Comparison of ENCODE assay signal across 8 cellular contexts in the genomic region with DNA sequence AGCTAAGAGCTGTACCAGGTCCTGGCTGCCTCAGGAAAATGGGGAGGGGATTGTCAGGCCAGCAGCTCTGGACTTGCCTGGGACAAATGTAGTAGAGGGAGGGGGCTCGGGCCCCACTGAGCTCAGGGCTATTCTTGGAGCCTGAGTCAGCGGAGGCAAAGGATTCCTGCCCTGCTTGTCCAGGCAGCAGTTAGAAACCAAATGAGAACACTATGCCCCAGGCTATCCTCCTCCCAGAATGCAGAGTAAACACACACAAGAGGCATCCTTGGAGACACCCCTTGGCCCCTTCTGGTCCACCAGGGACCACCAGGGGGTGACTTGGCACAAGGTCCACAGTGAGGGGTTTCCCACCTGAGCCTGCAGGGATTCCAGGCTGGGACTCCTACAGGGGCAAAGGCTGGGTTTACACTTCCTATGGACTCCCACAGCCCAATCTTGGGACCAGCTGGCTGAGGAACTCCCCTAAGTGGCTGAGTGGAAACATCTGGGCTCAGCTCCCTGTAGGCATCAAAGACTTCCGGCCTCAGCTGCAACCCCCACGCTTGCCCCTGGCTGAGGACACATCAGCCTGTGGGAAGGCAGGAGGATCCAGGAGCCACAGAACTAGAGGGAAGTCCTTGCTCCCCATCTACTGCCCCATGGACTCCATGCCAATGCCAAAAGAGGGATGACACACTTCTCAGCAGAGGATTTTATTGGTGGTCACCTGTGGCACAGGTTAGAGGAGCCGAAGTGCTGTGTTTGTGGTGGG. TPM values are rescaled to one million over a fixed set of nuclear protein-coding genes. Genes with fewer than 3 reads are reported as not detected.
DNase-seq lines count a peak whose midpoint lies in the region; ATAC-seq, FAIRE-seq and TF ChIP-seq lines count a peak whose summit lies in the region.

No MANE protein-coding gene starts in this region.

- peak overlapping the region; percentile 51 for H3K4me3 Mint-ChIP-seq in osteocyte (ENCODE audit: unreplicated experiment)

- peaks cover 61% of the 10 kb centered on the region for H3K4me1 Mint-ChIP-seq in osteocyte (ENCODE audit: unreplicated experiment)

- H3K9me3 Mint-ChIP-seq in osteocyte (ENCODE audit: unreplicated experiment), result no peaks in the 10 kb centered on the region

- WGBS in HepG2 (ENCODE audit: low lambda C conversion rate), result 93% methylated on average over 2 of the region's 5 CpGs
- WGBS in small intestine, 3 donors, result 59 to 82% (median 74%) methylated on average over 5 of the region's 5 CpGs

- H3K36me3 Mint-ChIP-seq in osteocyte (ENCODE audit: unreplicated experiment), result peaks cover 33% of the 10 kb centered on the region

- peak overlapping the region; percentile 95 for H3K27ac Mint-ChIP-seq in osteocyte (ENCODE audit: unreplicated experiment)

- no peaks in the 10 kb centered on the region for H3K27me3 Mint-ChIP-seq in osteocyte (ENCODE audit: unreplicated experiment)

- no peak overlapping the region for H3K4me2 ChIP-seq in HepG2 (ENCODE audit: low read depth, low read length)

- H3K9ac ChIP-seq in HepG2 (ENCODE audit: insufficient read depth, low read depth, low read length), result no peak overlapping the region

- H3K27me3 ChIP-seq in BJ (ENCODE audit: control insufficient read depth, insufficient read depth, low read length), result no peaks in the 10 kb centered on the region
- no peaks in the 10 kb centered on the region for H3K27me3 ChIP-seq in SJCRH30
- H3K27me3 ChIP-seq in HepG2 (ENCODE audit: control insufficient read depth in 1 of 2, insufficient read depth in 2 of 2, low read length in 2 of 2), result no peaks in the 10 kb centered on the region
- H3K27me3 ChIP-seq in small intestine (ENCODE audit: control insufficient read depth in 2 of 2, insufficient read depth in 2 of 2, low read length in 2 of 2), result peaks cover 0 to 3% of the 10 kb centered on the region in 2 donors

- intact Hi-C loops in HepG2 (cut with micrococcal nuclease; ENCODE audit: unreplicated experiment), result no loop called here

- CTCF ChIA-PET in BJ (lab: Yijun Ruan, JAX) (interaction anchor here (1.1 to 5.4 kb wide), 6 partner anchors 11 to 49 kb away, joined by 3 to 43 read pairs (median 6); partner anchors contain the start of genes SLC26A6 and UQCRC1), HepG2 (lab: Yijun Ruan, JAX; ENCODE audit: low intra/inter-chr PET ratio, low total read pairs) (no interaction called here)

- no peak for FAIRE-seq in HepG2 (lab: Jason Lieb, UNC)
- no peak for FAIRE-seq in small intestine (lab: Jason Lieb, UNC)

- no peaks in the 10 kb centered on the region for H3K9me3 ChIP-seq in SJCRH30 (replicated peaks)
- no peaks in the 10 kb centered on the region for H3K9me3 ChIP-seq in HepG2 (ENCODE audit: low read length)
- no peaks in the 10 kb centered on the region for H3K9me3 ChIP-seq in small intestine (ENCODE audit: control insufficient read depth, low read depth)

- TF ChIP-seq EP300 in HepG2 (IDR thresholded peaks at IDR 0.05; ENCODE audit: low read depth in 2 of 2, low read length in 2 of 2), result no peak
- no peak for TF ChIP-seq EP300 in HepG2 (CRISPR knock-in tag; IDR thresholded peaks at IDR 0.05; ENCODE audit: borderline replicate concordance)

- no peak for TF ChIP-seq CTCF in BJ (IDR thresholded peaks at IDR 0.05; ENCODE audit: insufficient read depth, low read depth, low read length)
- TF ChIP-seq CTCF in fibroblast of pulmonary artery (IDR thresholded peaks at IDR 0.05; ENCODE audit: low read length, missing control alignments), result no peak
- TF ChIP-seq CTCF in osteocyte (IDR thresholded peaks at IDR 0.05), result peak; percentile 23
- no peak for TF ChIP-seq CTCF in HepG2 (CRISPR knock-in tag; IDR thresholded peaks at IDR 0.05)

- no peaks in the 10 kb centered on the region for H3K79me2 ChIP-seq in HepG2 (ENCODE audit: insufficient read depth, low read length)

- in situ Hi-C loops in HepG2 (cut with HindIII; ENCODE audit: extremely low pct_ligation_motif_present, low pct_unique_long_range_greater_than_20kb), result no loop called here

- H3K36me3 ChIP-seq in BJ (ENCODE audit: control insufficient read depth, insufficient read depth, low read length), result peaks cover 33% of the 10 kb centered on the region
- peaks cover 22% of the 10 kb centered on the region for H3K36me3 ChIP-seq in SJCRH30
- H3K36me3 ChIP-seq in HepG2 (replicated peaks in 1 of 2; ENCODE audit: control insufficient read depth in 1 of 2, insufficient read depth in 2 of 2, low read length in 2 of 2), result peaks cover 33 to 56% of the 10 kb centered on the region in 2 experiments; a peak in 4 of 5 replicates
- peaks cover 5 to 33% of the 10 kb centered on the region in 2 donors for H3K36me3 ChIP-seq in small intestine (ENCODE audit: control insufficient read depth in 2 of 2, insufficient read depth in 2 of 2, low read length in 2 of 2)

- TF ChIP-seq POLR2A in HepG2 (IDR thresholded peaks at IDR 0.05; ENCODE audit: insufficient read depth in 1 of 2, low read depth in 2 of 2, low read length in 2 of 2), result no peak

- TF ChIP-seq RAD21 in HepG2 (CRISPR knock-in tag; IDR thresholded peaks at IDR 0.05), result no peak

- H3K27ac ChIP-seq in SJCRH30 (peak overlapping the region; percentile 44), HepG2 (ENCODE audit: extremely low read length, insufficient read depth, low read length) (no peak overlapping the region), small intestine (ENCODE audit: low read depth in 1 of 2, low read length in 1 of 2) (peak overlapping the region in 1 of 2 donors; percentile 86)

- no TSS peak for BruUV-seq in HepG2 (replicated peaks; lab: Mats Ljungman, UMichigan)

- ATAC-seq in HepG2 (no peak), GM21526 (IDR thresholded peaks at IDR 0.05; ENCODE audit: low FRiP score, unreplicated experiment) (no peak)

- H3K4me1 ChIP-seq in SJCRH30 (peaks cover 40% of the 10 kb centered on the region), HepG2 (ENCODE audit: insufficient read depth, low read length) (peaks cover 47% of the 10 kb centered on the region), small intestine (ENCODE audit: control insufficient read depth in 2 of 2, insufficient read depth in 1 of 2, low read depth in 1 of 2, low read length in 1 of 2) (no peaks in the 10 kb centered on the region)

- no peak overlapping the region for H2AFZ ChIP-seq in HepG2 (ENCODE audit: low read length)

- H3K4me3 ChIP-seq in BJ (ENCODE audit: low read depth, low read length), result 0 out of 2 replicates have a peak overlapping the region, but pooled peaks have one; percentile 8
- no peak overlapping the region for H3K4me3 ChIP-seq in SJCRH30
- no peak overlapping the region for H3K4me3 ChIP-seq in fibroblast of pulmonary artery (replicated peaks; ENCODE audit: low read depth, low read length)
- H3K4me3 ChIP-seq in HepG2 (replicated peaks in 1 of 3; ENCODE audit: insufficient read depth in 1 of 3, low read depth in 2 of 3, low read length in 3 of 3), result no peak overlapping the region
- no peak overlapping the region for H3K4me3 ChIP-seq in small intestine (ENCODE audit: low read depth in 1 of 2, low read length in 2 of 2)

- 0 out of 2 replicates have a peak, but pooled peaks cover 8% of the 10 kb centered on the region for H4K20me1 ChIP-seq in HepG2 (ENCODE audit: insufficient read depth, low read length)

- POLR2A ChIA-PET in BJ (lab: Charles Lee), result no interaction called here
- POLR2A ChIA-PET in HepG2 (lab: Yijun Ruan, JAX), result interaction anchor here (1.0 to 3.3 kb wide), 6 partner anchors 9 to 37 kb away, joined by 3 to 11 read pairs (median 4); partner anchors contain the start of genes SLC26A6 and UQCRC1

- DNase-seq in BJ (ENCODE audit: low read depth), result peak; percentile 95
- DNase-seq in SJCRH30, result peak; percentile 63 to 70
- peak; percentile 93 for DNase-seq in fibroblast of pulmonary artery (ENCODE audit: low read depth)
- DNase-seq in osteocyte (ENCODE audit: extremely low spot score, unreplicated experiment), result peak; percentile 96
- no peak for DNase-seq in HepG2 (ENCODE audit: low spot score)
- DNase-seq in midbrain (lab: John Stamatoyannopoulos, UW), result no peak
- DNase-seq in small intestine, result no peak

RNA-seq across cellular contexts. Expression of gene COL7A1, which starts 3.4 kb away (rescaled TPM):
- polyA plus RNA-seq in BJ (2011; rRNA removed), result 41.6 and 60.8 TPM in 2 replicates
- polyA minus RNA-seq in BJ (2011; rRNA and poly(A)+ RNA removed), result 46.6 and 46.9 TPM in 2 replicates
- total RNA-seq in SJCRH30 (2014; rRNA removed; shearing (Covaris generic)), result 1.5 and 2.0 TPM in 2 replicates
- total RNA-seq in osteocyte, result 16.6 and 18.9 TPM in 2 replicates
- 0.55 and 2.7 TPM in 2 replicates for total RNA-seq in HepG2 (2016; rRNA removed; fragmentation: Illumina TruSeq; extraction: Trizol)
- 0.09 and 0.30 TPM in 2 replicates for total RNA-seq in HepG2 (2016; cell fraction: cytosol; rRNA removed; fragmentation: Illumina TruSeq; extraction: Trizol; ENCODE audit: low read depth)
- total RNA-seq in HepG2 (2016; cell fraction: insoluble cytoplasmic fraction; rRNA removed; fragmentation: Illumina TruSeq; extraction: Trizol), result 0.46 and 3.8 TPM in 2 replicates
- 0.40 and 0.41 TPM in 2 replicates for total RNA-seq in HepG2 (2016; cell fraction: membrane; rRNA removed; fragmentation: Illumina TruSeq; extraction: Trizol)
- 3.5 and 6.0 TPM in 2 replicates for total RNA-seq in HepG2 (2016; cell fraction: nucleus; rRNA removed; fragmentation: Illumina TruSeq; extraction: Trizol)
- polyA plus RNA-seq in HepG2 (2011; rRNA removed), result 11.7 and 18.1 TPM in 2 replicates
- 1.7 and 1.9 TPM in 2 replicates for polyA plus RNA-seq in HepG2 (2011; cell fraction: cytosol; rRNA removed)
- polyA plus RNA-seq in HepG2 (2011; cell fraction: nucleus; rRNA removed), result 238 and 263 TPM in 2 replicates
- polyA plus RNA-seq in HepG2 (2012), result 19.3 and 24.8 TPM in 2 replicates
- polyA plus RNA-seq in HepG2 (2016; cell fraction: cytosol; fragmentation: Illumina TruSeq; extraction: Trizol; ENCODE audit: low read depth), result 0.10 TPM in 1 of 2 replicates, not detected in the other
- polyA plus RNA-seq in HepG2 (2016; cell fraction: insoluble cytoplasmic fraction; fragmentation: Illumina TruSeq; extraction: Trizol; ENCODE audit: low read depth), result 0.54 and 0.62 TPM in 2 replicates
- polyA plus RNA-seq in HepG2 (2016; cell fraction: membrane; fragmentation: Illumina TruSeq; extraction: Trizol; ENCODE audit: low read depth), result 0.23 and 0.29 TPM in 2 replicates
- 20.6 and 20.8 TPM in 2 replicates for polyA plus RNA-seq in HepG2 (2016; cell fraction: nucleus; fragmentation: Illumina TruSeq; extraction: Trizol; ENCODE audit: insufficient read depth, low read depth)
- 7.3 and 44.5 TPM in 2 replicates for polyA minus RNA-seq in HepG2 (2011; rRNA and poly(A)+ RNA removed; ENCODE audit: low replicate concordance)
- 1.4 and 2.4 TPM in 2 replicates for polyA minus RNA-seq in HepG2 (2011; cell fraction: cytosol; rRNA and poly(A)+ RNA removed)
- polyA minus RNA-seq in HepG2 (2011; cell fraction: nucleus; rRNA and poly(A)+ RNA removed), result 12.9 and 14.3 TPM in 2 replicates
- polyA plus RNA-seq in small intestine, result 10 to 100 TPM in 2 of 3 donors, 1 to 10 TPM in 1; 8.0 to 26.7 (median 11.9) TPM

RNA-seq across cellular contexts. Expression of gene UQCRC1, which starts 10.9 kb away (rescaled TPM):
- polyA plus RNA-seq in BJ (2011; rRNA removed) (426 and 662 TPM in 2 replicates), HepG2 (2011; rRNA removed) (680 and 772 TPM in 2 replicates), small intestine (100 to 1,000 TPM; 374 to 692 (median 531) TPM)
- 589 and 965 TPM in 2 replicates for polyA minus RNA-seq in BJ (2011; rRNA and poly(A)+ RNA removed)
- total RNA-seq in SJCRH30 (2014; rRNA removed; shearing (Covaris generic)), result 137 and 162 TPM in 2 replicates
- total RNA-seq in osteocyte (201 and 202 TPM in 2 replicates), HepG2 (2016; rRNA removed; fragmentation: Illumina TruSeq; extraction: Trizol) (273 and 316 TPM in 2 replicates)
- total RNA-seq in HepG2 (2016; cell fraction: cytosol; rRNA removed; fragmentation: Illumina TruSeq; extraction: Trizol; ENCODE audit: low read depth), result 111 and 125 TPM in 2 replicates
- 277 and 308 TPM in 2 replicates for total RNA-seq in HepG2 (2016; cell fraction: insoluble cytoplasmic fraction; rRNA removed; fragmentation: Illumina TruSeq; extraction: Trizol)
- 130 and 146 TPM in 2 replicates for total RNA-seq in HepG2 (2016; cell fraction: membrane; rRNA removed; fragmentation: Illumina TruSeq; extraction: Trizol)
- total RNA-seq in HepG2 (2016; cell fraction: nucleus; rRNA removed; fragmentation: Illumina TruSeq; extraction: Trizol), result 180 and 194 TPM in 2 replicates
- 928 and 1,184 TPM in 2 replicates for polyA plus RNA-seq in HepG2 (2011; cell fraction: cytosol; rRNA removed)
- polyA plus RNA-seq in HepG2 (2011; cell fraction: nucleus; rRNA removed), result 761 and 810 TPM in 2 replicates
- polyA plus RNA-seq in HepG2 (2012), result 354 and 462 TPM in 2 replicates
- 101 and 102 TPM in 2 replicates for polyA plus RNA-seq in HepG2 (2016; cell fraction: cytosol; fragmentation: Illumina TruSeq; extraction: Trizol; ENCODE audit: low read depth)
- polyA plus RNA-seq in HepG2 (2016; cell fraction: insoluble cytoplasmic fraction; fragmentation: Illumina TruSeq; extraction: Trizol; ENCODE audit: low read depth), result 253 and 261 TPM in 2 replicates
- 99.7 and 108 TPM in 2 replicates for polyA plus RNA-seq in HepG2 (2016; cell fraction: membrane; fragmentation: Illumina TruSeq; extraction: Trizol; ENCODE audit: low read depth)
- polyA plus RNA-seq in HepG2 (2016; cell fraction: nucleus; fragmentation: Illumina TruSeq; extraction: Trizol; ENCODE audit: insufficient read depth, low read depth), result 230 and 250 TPM in 2 replicates
- 1,601 and 2,541 TPM in 2 replicates for polyA minus RNA-seq in HepG2 (2011; rRNA and poly(A)+ RNA removed; ENCODE audit: low replicate concordance)
- 429 and 449 TPM in 2 replicates for polyA minus RNA-seq in HepG2 (2011; cell fraction: cytosol; rRNA and poly(A)+ RNA removed)
- 214 and 290 TPM in 2 replicates for polyA minus RNA-seq in HepG2 (2011; cell fraction: nucleus; rRNA and poly(A)+ RNA removed)

RNA-seq across cellular contexts. Expression of gene TMEM89, which starts 23.1 kb away (rescaled TPM):
- polyA plus RNA-seq in BJ (2011; rRNA removed) (0.13 TPM in 1 of 2 replicates, not detected in the other), HepG2 (2011; rRNA removed) (0.30 and 0.59 TPM in 2 replicates), small intestine (under 1 TPM in 1 of 3 donors, not detected in 2; 0.21 TPM)
- polyA minus RNA-seq in BJ (2011; rRNA and poly(A)+ RNA removed), result not detected in 2 replicates
- total RNA-seq in SJCRH30 (2014; rRNA removed; shearing (Covaris generic)), result not detected in 2 replicates
- total RNA-seq in osteocyte (not detected in 2 replicates), HepG2 (2016; rRNA removed; fragmentation: Illumina TruSeq; extraction: Trizol) (0.31 TPM in 1 of 2 replicates, not detected in the other)
- total RNA-seq in HepG2 (2016; cell fraction: cytosol; rRNA removed; fragmentation: Illumina TruSeq; extraction: Trizol; ENCODE audit: low read depth), result not detected in 2 replicates
- 0.32 TPM in 1 of 2 replicates, not detected in the other for total RNA-seq in HepG2 (2016; cell fraction: insoluble cytoplasmic fraction; rRNA removed; fragmentation: Illumina TruSeq; extraction: Trizol)
- not detected in 2 replicates for total RNA-seq in HepG2 (2016; cell fraction: membrane; rRNA removed; fragmentation: Illumina TruSeq; extraction: Trizol)
- not detected in 2 replicates for total RNA-seq in HepG2 (2016; cell fraction: nucleus; rRNA removed; fragmentation: Illumina TruSeq; extraction: Trizol)
- not detected in 2 replicates for polyA plus RNA-seq in HepG2 (2011; cell fraction: cytosol; rRNA removed)
- 2.5 and 4.9 TPM in 2 replicates for polyA plus RNA-seq in HepG2 (2011; cell fraction: nucleus; rRNA removed)
- polyA plus RNA-seq in HepG2 (2012), result 0.25 and 0.27 TPM in 2 replicates
- not detected in 2 replicates for polyA plus RNA-seq in HepG2 (2016; cell fraction: cytosol; fragmentation: Illumina TruSeq; extraction: Trizol; ENCODE audit: low read depth)
- polyA plus RNA-seq in HepG2 (2016; cell fraction: insoluble cytoplasmic fraction; fragmentation: Illumina TruSeq; extraction: Trizol; ENCODE audit: low read depth), result not detected in 2 replicates
- not detected in 2 replicates for polyA plus RNA-seq in HepG2 (2016; cell fraction: membrane; fragmentation: Illumina TruSeq; extraction: Trizol; ENCODE audit: low read depth)
- polyA plus RNA-seq in HepG2 (2016; cell fraction: nucleus; fragmentation: Illumina TruSeq; extraction: Trizol; ENCODE audit: insufficient read depth, low read depth), result not detected in 2 replicates
- polyA minus RNA-seq in HepG2 (2011; rRNA and poly(A)+ RNA removed; ENCODE audit: low replicate concordance), result 0.68 TPM in 1 of 2 replicates, not detected in the other
- not detected in 2 replicates for polyA minus RNA-seq in HepG2 (2011; cell fraction: cytosol; rRNA and poly(A)+ RNA removed)
- 1.1 and 2.4 TPM in 2 replicates for polyA minus RNA-seq in HepG2 (2011; cell fraction: nucleus; rRNA and poly(A)+ RNA removed)

RNA-seq across cellular contexts. Expression of gene UCN2, which starts 34.9 kb away (rescaled TPM):
- polyA plus RNA-seq in BJ (2011; rRNA removed), result 2.3 and 4.5 TPM in 2 replicates
- polyA minus RNA-seq in BJ (2011; rRNA and poly(A)+ RNA removed), result 1.9 and 3.4 TPM in 2 replicates
- total RNA-seq in SJCRH30 (2014; rRNA removed; shearing (Covaris generic)), result 0.14 TPM in 1 of 2 replicates, not detected in the other
- 0.81 and 0.89 TPM in 2 replicates for total RNA-seq in osteocyte
- 0.07 and 0.13 TPM in 2 replicates for total RNA-seq in HepG2 (2016; rRNA removed; fragmentation: Illumina TruSeq; extraction: Trizol)
- not detected in 2 replicates for total RNA-seq in HepG2 (2016; cell fraction: cytosol; rRNA removed; fragmentation: Illumina TruSeq; extraction: Trizol; ENCODE audit: low read depth)
- 0.11 TPM in 1 of 2 replicates, not detected in the other for total RNA-seq in HepG2 (2016; cell fraction: insoluble cytoplasmic fraction; rRNA removed; fragmentation: Illumina TruSeq; extraction: Trizol)
- 0.10 TPM in 1 of 2 replicates, not detected in the other for total RNA-seq in HepG2 (2016; cell fraction: membrane; rRNA removed; fragmentation: Illumina TruSeq; extraction: Trizol)
- total RNA-seq in HepG2 (2016; cell fraction: nucleus; rRNA removed; fragmentation: Illumina TruSeq; extraction: Trizol), result 0.31 and 0.43 TPM in 2 replicates
- 1.5 and 2.3 TPM in 2 replicates for polyA plus RNA-seq in HepG2 (2011; rRNA removed)
- polyA plus RNA-seq in HepG2 (2011; cell fraction: cytosol; rRNA removed), result 0.71 and 0.87 TPM in 2 replicates
- polyA plus RNA-seq in HepG2 (2011; cell fraction: nucleus; rRNA removed), result 21.5 and 24.3 TPM in 2 replicates
- polyA plus RNA-seq in HepG2 (2012), result 0.99 and 2.0 TPM in 2 replicates
- 0.09 TPM in 1 of 2 replicates, not detected in the other for polyA plus RNA-seq in HepG2 (2016; cell fraction: cytosol; fragmentation: Illumina TruSeq; extraction: Trizol; ENCODE audit: low read depth)
- not detected in 2 replicates for polyA plus RNA-seq in HepG2 (2016; cell fraction: insoluble cytoplasmic fraction; fragmentation: Illumina TruSeq; extraction: Trizol; ENCODE audit: low read depth)
- polyA plus RNA-seq in HepG2 (2016; cell fraction: membrane; fragmentation: Illumina TruSeq; extraction: Trizol; ENCODE audit: low read depth), result not detected in 2 replicates
- polyA plus RNA-seq in HepG2 (2016; cell fraction: nucleus; fragmentation: Illumina TruSeq; extraction: Trizol; ENCODE audit: insufficient read depth, low read depth), result 0.70 and 1.8 TPM in 2 replicates
- polyA minus RNA-seq in HepG2 (2011; rRNA and poly(A)+ RNA removed; ENCODE audit: low replicate concordance), result 1.2 and 2.9 TPM in 2 replicates
- not detected in 2 replicates for polyA minus RNA-seq in HepG2 (2011; cell fraction: cytosol; rRNA and poly(A)+ RNA removed)
- polyA minus RNA-seq in HepG2 (2011; cell fraction: nucleus; rRNA and poly(A)+ RNA removed), result 2.1 and 2.2 TPM in 2 replicates
- polyA plus RNA-seq in small intestine, result under 1 TPM in 1 of 3 donors, not detected in 2; 0.13 TPM

RNA-seq across cellular contexts. Expression of gene SLC26A6, which starts 36.8 kb away (rescaled TPM):
- polyA plus RNA-seq in BJ (2011; rRNA removed) (26.4 and 45.8 TPM in 2 replicates), HepG2 (2011; rRNA removed) (184 and 298 TPM in 2 replicates), small intestine (10 to 100 TPM; 14.3 to 38.9 (median 22.0) TPM)
- 35.1 and 56.4 TPM in 2 replicates for polyA minus RNA-seq in BJ (2011; rRNA and poly(A)+ RNA removed)
- 14.8 and 18.9 TPM in 2 replicates for total RNA-seq in SJCRH30 (2014; rRNA removed; shearing (Covaris generic))
- total RNA-seq in osteocyte (63.8 and 66.2 TPM in 2 replicates), HepG2 (2016; rRNA removed; fragmentation: Illumina TruSeq; extraction: Trizol) (10.3 and 40.7 TPM in 2 replicates)
- 8.0 and 8.2 TPM in 2 replicates for total RNA-seq in HepG2 (2016; cell fraction: cytosol; rRNA removed; fragmentation: Illumina TruSeq; extraction: Trizol; ENCODE audit: low read depth)
- total RNA-seq in HepG2 (2016; cell fraction: insoluble cytoplasmic fraction; rRNA removed; fragmentation: Illumina TruSeq; extraction: Trizol), result 9.6 and 38.5 TPM in 2 replicates
- 8.3 and 9.4 TPM in 2 replicates for total RNA-seq in HepG2 (2016; cell fraction: membrane; rRNA removed; fragmentation: Illumina TruSeq; extraction: Trizol)
- 50.7 and 62.0 TPM in 2 replicates for total RNA-seq in HepG2 (2016; cell fraction: nucleus; rRNA removed; fragmentation: Illumina TruSeq; extraction: Trizol)
- polyA plus RNA-seq in HepG2 (2011; cell fraction: cytosol; rRNA removed), result 90.8 and 93.6 TPM in 2 replicates
- 3,075 and 3,281 TPM in 2 replicates for polyA plus RNA-seq in HepG2 (2011; cell fraction: nucleus; rRNA removed)
- polyA plus RNA-seq in HepG2 (2012), result 163 and 233 TPM in 2 replicates
- polyA plus RNA-seq in HepG2 (2016; cell fraction: cytosol; fragmentation: Illumina TruSeq; extraction: Trizol; ENCODE audit: low read depth), result 3.5 and 4.6 TPM in 2 replicates
- 6.7 and 9.8 TPM in 2 replicates for polyA plus RNA-seq in HepG2 (2016; cell fraction: insoluble cytoplasmic fraction; fragmentation: Illumina TruSeq; extraction: Trizol; ENCODE audit: low read depth)
- polyA plus RNA-seq in HepG2 (2016; cell fraction: membrane; fragmentation: Illumina TruSeq; extraction: Trizol; ENCODE audit: low read depth), result 4.9 and 6.2 TPM in 2 replicates
- polyA plus RNA-seq in HepG2 (2016; cell fraction: nucleus; fragmentation: Illumina TruSeq; extraction: Trizol; ENCODE audit: insufficient read depth, low read depth), result 133 and 147 TPM in 2 replicates
- 56.2 and 422 TPM in 2 replicates for polyA minus RNA-seq in HepG2 (2011; rRNA and poly(A)+ RNA removed; ENCODE audit: low replicate concordance)
- polyA minus RNA-seq in HepG2 (2011; cell fraction: cytosol; rRNA and poly(A)+ RNA removed), result 79.8 and 100 TPM in 2 replicates
- polyA minus RNA-seq in HepG2 (2011; cell fraction: nucleus; rRNA and poly(A)+ RNA removed), result 459 and 526 TPM in 2 replicates

Comparison
In these comparisons a context has a peak if more than half of its experiments do, and no peak if none do; other contexts are left out.
1. DNase-seq: peak in BJ (single experiment), SJCRH30 (2 of 2), fibroblast of pulmonary artery (single experiment) and osteocyte (single experiment); none in HepG2 (single experiment), midbrain (single experiment) and small intestine (single experiment).